ENCODE assay signal across 21 cellular contexts in genomic region chr18:54739476-54739875, GRCh38.
DNase-seq lines count a peak whose midpoint lies in the region; ATAC-seq and TF ChIP-seq lines count a peak whose summit lies in the region.
"Had no signal": no experiment of that assay in that cellular context is flagged by ENCODE, and none has a peak within 500 bp of the region (broad histone marks: within the 10 kb centered on the region; RNA-seq: fewer than 3 reads in every experiment).

No MANE protein-coding gene starts in this region.

- H3K27me3 Mint-ChIP-seq in MCF 10A (ENCODE audit: insufficient read depth, unreplicated experiment) = no peaks in the 10 kb centered on the region
- no peaks in the 10 kb centered on the region for H3K27me3 Mint-ChIP-seq in stimulated activated memory B cell treated with anti-CD40 and anti-IgM and Interleukin-4, amounts not matched to agents 10 μg/mL and 1 μg/mL and 100 μg/mL, for 72 hours

- H3K36me3 Mint-ChIP-seq in MCF 10A (ENCODE audit: insufficient read depth, unreplicated experiment) = no peaks in the 10 kb centered on the region
- H3K36me3 Mint-ChIP-seq in stimulated activated memory B cell treated with anti-CD40 and anti-IgM and Interleukin-4, amounts not matched to agents 10 μg/mL and 1 μg/mL and 100 μg/mL, for 72 hours = no peaks in the 10 kb centered on the region
- H3K36me3 Mint-ChIP-seq: CD4-positive, alpha-beta memory T cell had no signal

- H3K9ac ChIP-seq in mammary epithelial cell (ENCODE audit: insufficient read depth, low read length) (no peak overlapping the region), adipocyte (ENCODE audit: low read length) (no peak overlapping the region)
- H3K9ac ChIP-seq: BLaER1 had no signal

- peak overlapping the region; percentile 42 for H3K27ac Mint-ChIP-seq in MCF 10A (ENCODE audit: low read depth, unreplicated experiment)
- H3K27ac Mint-ChIP-seq in stimulated activated memory B cell treated with anti-CD40 and anti-IgM and Interleukin-4, amounts not matched to agents 10 μg/mL and 1 μg/mL and 100 μg/mL, for 72 hours = no peak overlapping the region
- H3K27ac Mint-ChIP-seq: CD4-positive, alpha-beta memory T cell had no signal

- H3K27me3 ChIP-seq in mammary epithelial cell (ENCODE audit: insufficient read depth, low read length) (no peaks in the 10 kb centered on the region), adipocyte (replicated peaks; ENCODE audit: control insufficient read depth, insufficient read depth, low read length) (no peaks in the 10 kb centered on the region)
- H3K27me3 ChIP-seq: BLaER1 had no signal

- CTCF ChIA-PET in MCF 10A (lab: Yijun Ruan, JAX) = interaction anchor here (0.6 to 1.0 kb wide), 3 partner anchors 15 to 59 kb away, joined by 3 read pairs; no protein-coding TSS in a partner anchor
- CTCF ChIA-PET in mammary epithelial cell (lab: Charles Lee; ENCODE audit: low non-redundant PET) = no interaction called here

- no peaks in the 10 kb centered on the region for H4K20me1 ChIP-seq in mammary epithelial cell (ENCODE audit: insufficient read depth, low read length)
- H4K20me1 ChIP-seq: BLaER1 had no signal

- no peaks in the 10 kb centered on the region for H3K79me2 ChIP-seq in mammary epithelial cell (ENCODE audit: insufficient read depth, low read length)

- intact Hi-C loops in MCF 10A (cut with micrococcal nuclease) (no loop called here), mammary epithelial cell (cut with micrococcal nuclease) (no loop called here)

- no peak overlapping the region for H3K4me2 ChIP-seq in mammary epithelial cell (ENCODE audit: insufficient read depth, low read depth, low read length)
- H3K4me2 ChIP-seq: BLaER1 had no signal

- TF ChIP-seq CTCF in MCF 10A (IDR thresholded peaks at IDR 0.05; ENCODE audit: unreplicated experiment) = no peak
- TF ChIP-seq CTCF in mammary epithelial cell (conservative IDR thresholded peaks at IDR 0.05 in 1 of 2, IDR thresholded peaks at IDR 0.05 in 1 of 2; ENCODE audit: extremely low read depth in 1 of 2, insufficient read depth in 1 of 2, low read depth in 1 of 2, low read length in 2 of 2) = no peak
- no peak for TF ChIP-seq CTCF in fibroblast of pulmonary artery (IDR thresholded peaks at IDR 0.05; ENCODE audit: low read length, missing control alignments)

- 86% methylated on average over 2 of the region's 2 CpGs for WGBS in mammary epithelial cell (ENCODE audit: low coverage, missing lambda C conversion rate)

- H3K4me1 ChIP-seq in mammary epithelial cell (ENCODE audit: insufficient read depth, low read length) = peaks cover 12% of the 10 kb centered on the region
- H3K4me1 ChIP-seq in adipocyte (ENCODE audit: control insufficient read depth, insufficient read depth, low read length) = peaks cover 21% of the 10 kb centered on the region
- H3K4me1 ChIP-seq: BLaER1 had no signal

- no TSS peak for BruUV-seq in MCF 10A (replicated peaks; lab: Mats Ljungman, UMichigan)
- no TSS peak for BruUV-seq in mammary epithelial cell (replicated peaks; lab: Mats Ljungman, UMichigan)

- in situ Hi-C loops in mammary epithelial cell (cut with MboI; ENCODE audit: low sequenced_read_pairs in 2 of 2) = no loop called here

- H3K9me3 ChIP-seq in mammary epithelial cell (replicated peaks; ENCODE audit: insufficient read depth, low read length) = no peaks in the 10 kb centered on the region
- H3K9me3 ChIP-seq in adipocyte (ENCODE audit: control insufficient read depth, low read length) = no peaks in the 10 kb centered on the region

- H3K36me3 ChIP-seq in mammary epithelial cell (ENCODE audit: insufficient read depth, low read length) (no peaks in the 10 kb centered on the region), adipocyte (ENCODE audit: control insufficient read depth, insufficient read depth, low read length, severe bottlenecking) (no peaks in the 10 kb centered on the region)
- H3K36me3 ChIP-seq: BLaER1 had no signal

- H3K4me1 Mint-ChIP-seq in MCF 10A (ENCODE audit: insufficient read depth, unreplicated experiment) = peaks cover 49% of the 10 kb centered on the region
- no peaks in the 10 kb centered on the region for H3K4me1 Mint-ChIP-seq in stimulated activated memory B cell treated with anti-CD40 and anti-IgM and Interleukin-4, amounts not matched to agents 10 μg/mL and 1 μg/mL and 100 μg/mL, for 72 hours
- H3K4me1 Mint-ChIP-seq: CD4-positive, alpha-beta memory T cell had no signal

- dilution Hi-C loops in mammary epithelial cell (cut with HindIII; ENCODE audit: low sequenced_read_pairs) = no loop called here

- ATAC-seq in HG03025 (IDR thresholded peaks at IDR 0.05; ENCODE audit: low FRiP score, unreplicated experiment) = no peak
- ATAC-seq in stimulated activated memory B cell treated with anti-CD40 and anti-IgM and Interleukin-4, amounts not matched to agents 10 μg/mL and 1 μg/mL and 100 μg/mL, for 72 hours = no peak
- ATAC-seq: K562 had no signal

- H3K27ac ChIP-seq in mammary epithelial cell (ENCODE audit: insufficient read depth, low read depth, low read length) = no peak overlapping the region
- H3K27ac ChIP-seq: BLaER1, RWPE1 had no signal

- no peaks in the 10 kb centered on the region for H3K9me3 Mint-ChIP-seq in MCF 10A (ENCODE audit: unreplicated experiment)
- H3K9me3 Mint-ChIP-seq in stimulated activated memory B cell treated with anti-CD40 and anti-IgM and Interleukin-4, amounts not matched to agents 10 μg/mL and 1 μg/mL and 100 μg/mL, for 72 hours = no peaks in the 10 kb centered on the region

- POLR2A ChIA-PET in MCF 10A (lab: Yijun Ruan, JAX) = interaction anchor here (0.9 to 5.2 kb wide), 4 partner anchors 26 to 90 kb away, joined by 3 to 42 read pairs (median 4); partner anchors contain the start of gene RAB27B

- DNase-seq in MCF 10A (ENCODE audit: unreplicated experiment) = no peak
- no peak for DNase-seq in mammary epithelial cell
- DNase-seq in adipocyte (ENCODE audit: low read depth) = peak; percentile 34
- DNase-seq in fibroblast of pulmonary artery (ENCODE audit: low read depth) = peak; percentile 20
- DNase-seq in stimulated activated CD4-positive, alpha-beta T cell treated with anti-CD3 and anti-CD28 coated beads, Interleukin-15, amount 100 ng/mL, for 24 hours = no peak
- DNase-seq in RPMI8226 = no peak
- DNase-seq: CD4-positive, alpha-beta memory T cell; GF-D8; GOT3; NCI-H1105 treated with DMSO at 0.1 percent for 48 hours; NCI-H1694 treated with DMSO at 0.1 percent for 48 hours; NCI-H2107; NCI-H2227 treated with DMSO at 0.1 percent for 48 hours; NCI-H510A treated with DMSO at 0.1 percent for 48 hours; NCI-H774; OCI-M1 had no signal

- H3K4me3 Mint-ChIP-seq in MCF 10A (ENCODE audit: unreplicated experiment) = no peak overlapping the region
- no peak overlapping the region for H3K4me3 Mint-ChIP-seq in stimulated activated memory B cell treated with anti-CD40 and anti-IgM and Interleukin-4, amounts not matched to agents 10 μg/mL and 1 μg/mL and 100 μg/mL, for 72 hours
- H3K4me3 Mint-ChIP-seq: CD4-positive, alpha-beta memory T cell had no signal

- no peak overlapping the region for H2AFZ ChIP-seq in mammary epithelial cell (ENCODE audit: low read depth, low read length)

- H3K4me3 ChIP-seq in mammary epithelial cell (replicated peaks in 1 of 3; ENCODE audit: insufficient read depth in 1 of 3, low read depth in 2 of 3, low read length in 3 of 3) (no peak overlapping the region), adipocyte (ENCODE audit: low read length) (no peak overlapping the region), fibroblast of pulmonary artery (replicated peaks; ENCODE audit: low read depth, low read length) (no peak overlapping the region)
- H3K4me3 ChIP-seq: BLaER1, K562 had no signal

Comparison
In these comparisons a context has a peak if more than half of its experiments do, and no peak if none do; other contexts are left out.
1. DNase-seq: peak in adipocyte (single experiment) and fibroblast of pulmonary artery (single experiment); none in MCF 10A (single experiment), mammary epithelial cell (single experiment), stimulated activated CD4-positive, alpha-beta T cell treated with anti-CD3 and anti-CD28 coated beads, Interleukin-15, amount 100 ng/mL, for 24 hours (single experiment) and RPMI8226 (single experiment).